In genomic region chr10:17453377-17454091, GRCh38 we compare ENCODE assay signal across 8 cellular contexts. TPM values are rescaled to one million over a fixed set of nuclear protein-coding genes. Genes with fewer than 3 reads are reported as not detected.
A peak's percentile ranks its signal among the peaks of the same experiment; 100 is the strongest.
DNase-seq lines count a peak whose midpoint lies in the region; ATAC-seq, FAIRE-seq and TF ChIP-seq lines count a peak whose summit lies in the region.

No MANE protein-coding gene starts in this region.

- 53% methylated on average over 21 of the region's 66 CpGs for WGBS in HepG2 (ENCODE audit: low lambda C conversion rate)

- no peaks in the 10 kb centered on the region for H3K4me1 ChIP-seq in HepG2 (ENCODE audit: insufficient read depth, low read length)

- no peak for TF ChIP-seq POLR2A in HepG2 (IDR thresholded peaks at IDR 0.05; ENCODE audit: insufficient read depth in 1 of 2, low read depth in 2 of 2, low read length in 2 of 2)

- H3K4me3 Mint-ChIP-seq in chondrocyte (ENCODE audit: unreplicated experiment): peak overlapping the region; percentile 70

- no TSS peak for BruUV-seq in HepG2 (replicated peaks; lab: Mats Ljungman, UMichigan)

- peak overlapping the region; percentile 1; the same call in 1 of the 2 replicates for H3K4me2 ChIP-seq in HepG2 (ENCODE audit: low read depth, low read length)

- H3K27me3 Mint-ChIP-seq in chondrocyte (ENCODE audit: low read depth): peaks cover 9% of the 10 kb centered on the region

- CTCF ChIA-PET in HepG2 (lab: Yijun Ruan, JAX; ENCODE audit: low intra/inter-chr PET ratio, low total read pairs): no interaction called here

- peaks cover 14% of the 10 kb centered on the region for H3K4me1 Mint-ChIP-seq in chondrocyte (ENCODE audit: low read depth)

- TF ChIP-seq EP300 in HepG2 (IDR thresholded peaks at IDR 0.05; ENCODE audit: low read depth in 2 of 2, low read length in 2 of 2): no peak
- no peak for TF ChIP-seq EP300 in HepG2 (CRISPR knock-in tag; IDR thresholded peaks at IDR 0.05; ENCODE audit: borderline replicate concordance)

- H3K4me3 ChIP-seq in HepG2 (replicated peaks in 1 of 3; ENCODE audit: insufficient read depth in 1 of 3, low read depth in 2 of 3, low read length in 3 of 3): peak overlapping the region in 1 of 3 experiments; percentile 23; a peak in 1 of 6 replicates

- peaks cover 10% of the 10 kb centered on the region for H3K9me3 Mint-ChIP-seq in chondrocyte (ENCODE audit: low read depth)

- TF ChIP-seq RAD21 in HepG2 (CRISPR knock-in tag; IDR thresholded peaks at IDR 0.05): no peak

- DNase-seq in ELF-1 (ENCODE audit: low read depth, low spot score) (peak; percentile 76), chondrocyte (ENCODE audit: low spot score) (no peak), HepG2 (ENCODE audit: low spot score) (no peak), cortex of kidney (lab: John Stamatoyannopoulos, UW) (no peak)
- peak; percentile 45 for DNase-seq in stimulated activated naive CD8-positive, alpha-beta T cell treated with anti-CD3 and anti-CD28 coated beads, Interleukin-15, Interleukin-2, amounts not matched to agents 100 U/mL and 50 U/mL, for 24 hours

- H3K27me3 ChIP-seq in HepG2 (ENCODE audit: control insufficient read depth in 1 of 2, insufficient read depth in 2 of 2, low read length in 2 of 2): peaks cover 0 to 19% of the 10 kb centered on the region in 2 experiments; a peak in 2 of 5 replicates

- intact Hi-C loops in HepG2 (cut with micrococcal nuclease; ENCODE audit: unreplicated experiment): no loop called here

- peaks cover 9% of the 10 kb centered on the region for H3K36me3 Mint-ChIP-seq in chondrocyte (ENCODE audit: low read depth)

- H3K79me2 ChIP-seq in HepG2 (ENCODE audit: insufficient read depth, low read length): no peaks in the 10 kb centered on the region

- in situ Hi-C loops in HepG2 (cut with HindIII; ENCODE audit: extremely low pct_ligation_motif_present, low pct_unique_long_range_greater_than_20kb): no loop called here

- H3K36me3 ChIP-seq in HepG2 (replicated peaks in 1 of 2; ENCODE audit: control insufficient read depth in 1 of 2, insufficient read depth in 2 of 2, low read length in 2 of 2): no peaks in the 10 kb centered on the region

- no peak for TF ChIP-seq CTCF in VCaP (conservative IDR thresholded peaks at IDR 0.05)
- no peak for TF ChIP-seq CTCF in chondrocyte (IDR thresholded peaks at IDR 0.05)
- no peak for TF ChIP-seq CTCF in HepG2 (CRISPR knock-in tag; IDR thresholded peaks at IDR 0.05)

- no peaks in the 10 kb centered on the region for H4K20me1 ChIP-seq in HepG2 (ENCODE audit: insufficient read depth, low read length)

- peaks cover 7% of the 10 kb centered on the region; the same call in 1 of the 2 replicates for H3K9me3 ChIP-seq in HepG2 (ENCODE audit: low read length)

- peak; percentile 43 for ATAC-seq in HG02885 (IDR thresholded peaks at IDR 0.05; ENCODE audit: poor library complexity, unreplicated experiment)
- peak; percentile 79 for ATAC-seq in HepG2
- peak; percentile 75 for ATAC-seq in stimulated activated naive CD8-positive, alpha-beta T cell treated with anti-CD3 and anti-CD28 coated beads, Interleukin-15, Interleukin-2, amounts not matched to agents 100 U/mL and 50 U/mL, for 24 hours
- no peak for ATAC-seq in GM21515 (IDR thresholded peaks at IDR 0.05; ENCODE audit: unreplicated experiment)

- H3K27ac Mint-ChIP-seq in chondrocyte (ENCODE audit: unreplicated experiment): no peak overlapping the region

- H2AFZ ChIP-seq in HepG2 (ENCODE audit: low read length): no peak overlapping the region

- POLR2A ChIA-PET in HepG2 (lab: Yijun Ruan, JAX): no interaction called here

- no peak for FAIRE-seq in HepG2 (lab: Jason Lieb, UNC)

- H3K27ac ChIP-seq in VCaP (peak overlapping the region; percentile 42), HepG2 (ENCODE audit: extremely low read length, insufficient read depth, low read length) (no peak overlapping the region)

- H3K9ac ChIP-seq in HepG2 (ENCODE audit: insufficient read depth, low read depth, low read length): no peak overlapping the region

TF ChIP-seq in HepG2, 621 proteins besides CTCF, POLR2A, EP300 and RAD21 (continues in another document):
- no peak for TF ChIP-seq PAF1 (CRISPR knock-in tag; IDR thresholded peaks at IDR 0.05)
- TF ChIP-seq CENPBD1 (CRISPR knock-in tag; IDR thresholded peaks at IDR 0.05; ENCODE audit: borderline replicate concordance, low read depth): no peak
- TF ChIP-seq NBN (conservative IDR thresholded peaks at IDR 0.05): no peak
- no peak for TF ChIP-seq NR2F2 (IDR thresholded peaks at IDR 0.05; ENCODE audit: borderline replicate concordance, low read depth)
- TF ChIP-seq RXRB (CRISPR knock-in tag; IDR thresholded peaks at IDR 0.05; ENCODE audit: borderline replicate concordance): no peak
- TF ChIP-seq RBFOX2 (IDR thresholded peaks at IDR 0.05; ENCODE audit: low read depth, low read length): no peak
- TF ChIP-seq BRCA1 (CRISPR knock-in tag; IDR thresholded peaks at IDR 0.05): no peak
- no peak for TF ChIP-seq ZMYM4 (CRISPR knock-in tag; IDR thresholded peaks at IDR 0.05)
- TF ChIP-seq ZNF17 (CRISPR knock-in tag; IDR thresholded peaks at IDR 0.05): no peak
- no peak for TF ChIP-seq AHDC1 (CRISPR knock-in tag; IDR thresholded peaks at IDR 0.05; ENCODE audit: borderline replicate concordance)
- TF ChIP-seq RFX3 (CRISPR knock-in tag; IDR thresholded peaks at IDR 0.05): no peak
- no peak for TF ChIP-seq FOXM1 (CRISPR knock-in tag; IDR thresholded peaks at IDR 0.05)

RNA-seq across cellular contexts. Expression of gene ST8SIA6, which starts 0.9 kb away (rescaled TPM):
- 0.24 TPM in 1 of 3 replicates, not detected in the others for total RNA-seq in chondrocyte
- not detected in 2 replicates for total RNA-seq in HepG2 (2016; rRNA removed; fragmentation: Illumina TruSeq; extraction: Trizol)
- total RNA-seq in HepG2 (2016; cell fraction: cytosol; rRNA removed; fragmentation: Illumina TruSeq; extraction: Trizol; ENCODE audit: low read depth): not detected in 2 replicates
- not detected in 2 replicates for total RNA-seq in HepG2 (2016; cell fraction: insoluble cytoplasmic fraction; rRNA removed; fragmentation: Illumina TruSeq; extraction: Trizol)
- total RNA-seq in HepG2 (2016; cell fraction: membrane; rRNA removed; fragmentation: Illumina TruSeq; extraction: Trizol): not detected in 2 replicates
- not detected in 2 replicates for total RNA-seq in HepG2 (2016; cell fraction: nucleus; rRNA removed; fragmentation: Illumina TruSeq; extraction: Trizol)
- polyA plus RNA-seq in HepG2 (2011; rRNA removed): not detected in 2 replicates
- polyA plus RNA-seq in HepG2 (2011; cell fraction: cytosol; rRNA removed): not detected in 2 replicates
- polyA plus RNA-seq in HepG2 (2011; cell fraction: nucleus; rRNA removed): not detected in 2 replicates
- not detected in 2 replicates for polyA plus RNA-seq in HepG2 (2012)
- not detected in 2 replicates for polyA plus RNA-seq in HepG2 (2016; cell fraction: cytosol; fragmentation: Illumina TruSeq; extraction: Trizol; ENCODE audit: low read depth)
- polyA plus RNA-seq in HepG2 (2016; cell fraction: insoluble cytoplasmic fraction; fragmentation: Illumina TruSeq; extraction: Trizol; ENCODE audit: low read depth): not detected in 2 replicates
- not detected in 2 replicates for polyA plus RNA-seq in HepG2 (2016; cell fraction: membrane; fragmentation: Illumina TruSeq; extraction: Trizol; ENCODE audit: low read depth)
- polyA plus RNA-seq in HepG2 (2016; cell fraction: nucleus; fragmentation: Illumina TruSeq; extraction: Trizol; ENCODE audit: insufficient read depth, low read depth): not detected in 2 replicates
- polyA minus RNA-seq in HepG2 (2011; rRNA and poly(A)+ RNA removed; ENCODE audit: low replicate concordance): not detected in 2 replicates
- polyA minus RNA-seq in HepG2 (2011; cell fraction: cytosol; rRNA and poly(A)+ RNA removed): not detected in 2 replicates
- polyA minus RNA-seq in HepG2 (2011; cell fraction: nucleus; rRNA and poly(A)+ RNA removed): not detected in 2 replicates

Comparison
In these comparisons a context has a peak if more than half of its experiments do, and no peak if none do; other contexts are left out.
1. DNase-seq: peak in ELF-1 (single experiment) and stimulated activated naive CD8-positive, alpha-beta T cell treated with anti-CD3 and anti-CD28 coated beads, Interleukin-15, Interleukin-2, amounts not matched to agents 100 U/mL and 50 U/mL, for 24 hours (single experiment); none in chondrocyte (single experiment), HepG2 (single experiment) and cortex of kidney (single experiment).